In the genomic region with DNA sequence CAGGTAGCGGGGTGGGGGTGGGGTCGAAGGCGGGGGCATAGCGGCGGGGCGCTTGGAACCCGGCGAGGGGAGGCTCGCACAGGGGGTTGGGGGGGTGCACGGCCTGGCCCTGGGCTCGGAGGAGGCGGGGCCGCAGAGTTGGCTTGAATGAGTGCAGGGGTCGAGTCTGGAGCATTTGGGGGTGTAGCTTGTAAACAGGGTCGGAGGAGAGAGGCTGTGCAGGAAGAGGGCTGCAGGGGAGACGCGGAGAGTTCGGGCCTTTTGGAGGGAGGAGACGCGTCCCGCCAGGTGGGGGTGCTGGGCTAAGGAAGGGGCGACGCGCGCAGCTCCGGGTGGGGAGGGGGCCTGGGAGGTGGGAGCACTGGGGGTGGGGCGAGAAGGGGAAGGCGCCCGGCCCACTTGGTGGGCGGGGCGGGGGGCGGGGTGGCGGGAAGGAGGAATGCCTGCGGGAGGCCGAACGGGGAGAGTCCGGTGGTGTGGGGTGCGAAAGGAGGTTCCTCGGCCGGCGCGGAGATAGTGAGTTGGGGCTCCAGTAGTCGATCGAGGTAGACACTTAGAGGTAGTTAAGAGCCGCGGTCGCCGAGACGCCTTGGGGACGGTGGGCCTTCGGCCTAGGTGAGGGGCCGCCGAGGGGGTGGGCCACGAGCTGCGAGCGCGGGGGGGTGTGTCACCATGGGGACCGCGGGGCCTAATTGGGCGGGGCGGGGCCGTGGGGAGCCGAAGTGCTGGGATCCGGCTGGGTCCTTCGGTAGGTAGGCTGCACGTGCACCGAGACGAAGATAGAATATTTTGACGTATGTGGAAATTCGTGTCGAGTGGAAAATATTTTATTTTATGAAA, we compare ENCODE assay signal across 8 cellular contexts. TPM values are rescaled to one million over a fixed set of nuclear protein-coding genes. Genes with fewer than 3 reads are reported as not detected.
DNase-seq lines count a peak whose midpoint lies in the region; ATAC-seq and TF ChIP-seq lines count a peak whose summit lies in the region.

No MANE protein-coding gene starts in this region.

- no peak for TF ChIP-seq EP300 in Ishikawa (IDR thresholded peaks at IDR 0.05; ENCODE audit: borderline replicate concordance)

- peak; percentile 20 for ATAC-seq in GM21619 (IDR thresholded peaks at IDR 0.05; ENCODE audit: unreplicated experiment)

- peaks cover 35% of the 10 kb centered on the region for H3F3A ChIP-seq in neural progenitor cell (ENCODE audit: low read depth)

- H3K79me2 ChIP-seq in neural progenitor cell (ENCODE audit: low read depth), result peaks cover 53% of the 10 kb centered on the region

- peaks cover 49% of the 10 kb centered on the region for H4K20me1 ChIP-seq in neural progenitor cell (ENCODE audit: low read depth)

- peaks cover 21% of the 10 kb centered on the region for H3K36me3 Mint-ChIP-seq in neural progenitor cell

- no peak for TF ChIP-seq RAD21 in Ishikawa (IDR thresholded peaks at IDR 0.05; ENCODE audit: low read depth)

- H3K4me2 ChIP-seq in neural progenitor cell, result peak overlapping the region; percentile 79

- TF ChIP-seq CTCF in neural progenitor cell (IDR thresholded peaks at IDR 0.05), result no peak

- H3K27ac ChIP-seq in neural progenitor cell (peak overlapping the region; percentile 96), stomach smooth muscle (ENCODE audit: low read length) (peak overlapping the region; percentile 76)

- H3K4me1 ChIP-seq in neural progenitor cell (peaks cover 27% of the 10 kb centered on the region), stomach smooth muscle (ENCODE audit: control insufficient read depth, insufficient read depth, low read length) (peaks cover 9% of the 10 kb centered on the region)

- H3K27ac Mint-ChIP-seq in neural progenitor cell, result no peak overlapping the region

- peaks cover 10% of the 10 kb centered on the region for H3K4me1 Mint-ChIP-seq in neural progenitor cell

- H3K27me3 ChIP-seq in neural progenitor cell (no peaks in the 10 kb centered on the region), stomach smooth muscle (ENCODE audit: control insufficient read depth in 1 of 2, insufficient read depth in 2 of 2, low read length in 2 of 2) (no peaks in the 10 kb centered on the region)

- H3K36me3 ChIP-seq in neural progenitor cell (peaks cover 6% of the 10 kb centered on the region), stomach smooth muscle (ENCODE audit: control insufficient read depth in 2 of 2, insufficient read depth in 2 of 2, low read length in 2 of 2) (no peaks in the 10 kb centered on the region)

- H3K9me3 Mint-ChIP-seq in neural progenitor cell, result peaks cover 13% of the 10 kb centered on the region

- DNase-seq in DMS153 treated with DMSO at 0.1 percent for 48 hours (lab: John Stamatoyannopoulos, UW; ENCODE audit: unreplicated experiment), result peak; percentile 40
- DNase-seq in RPMI8226, result peak; percentile 77
- DNase-seq in activated effector memory CD4-positive, alpha-beta T cell treated with Interleukin-2 at 50 U/mL for 16 hours, result peak; percentile 49
- DNase-seq in fibroblast of the conjunctiva (ENCODE audit: low read depth), result peak; percentile 14
- peak; percentile 92 for DNase-seq in neural progenitor cell (ENCODE audit: low spot score)

- peak overlapping the region; percentile 82 for H3K9ac ChIP-seq in neural progenitor cell
- peak overlapping the region in 1 of 2 donors; percentile 88 for H3K9ac ChIP-seq in stomach smooth muscle (ENCODE audit: low read length in 2 of 2)

- H3K4me3 Mint-ChIP-seq in neural progenitor cell, result peak overlapping the region; percentile 95

- H3K9me3 ChIP-seq in neural progenitor cell (ENCODE audit: low read depth) (no peaks in the 10 kb centered on the region), stomach smooth muscle (ENCODE audit: control insufficient read depth in 2 of 2, low read length in 2 of 2) (no peaks in the 10 kb centered on the region)

- H3K4me3 ChIP-seq in neural progenitor cell (peak overlapping the region; percentile 64), stomach smooth muscle (ENCODE audit: low read length in 2 of 2) (peak overlapping the region; percentile 79 to 87)

- peaks cover 4% of the 10 kb centered on the region for H3K27me3 Mint-ChIP-seq in neural progenitor cell (ENCODE audit: insufficient read depth, low read depth)

- H2AFZ ChIP-seq in neural progenitor cell (replicated peaks), result no peak overlapping the region

TF ChIP-seq in Ishikawa, 13 proteins besides CTCF, POLR2A, EP300 and RAD21:
- TF ChIP-seq NFIC (IDR thresholded peaks at IDR 0.05) (no peak), ZBTB7A (IDR thresholded peaks at IDR 0.05; ENCODE audit: low read depth) (peak; percentile 79; the same call in 1 of the 2 replicates)
- TF ChIP-seq, protein P1, sequence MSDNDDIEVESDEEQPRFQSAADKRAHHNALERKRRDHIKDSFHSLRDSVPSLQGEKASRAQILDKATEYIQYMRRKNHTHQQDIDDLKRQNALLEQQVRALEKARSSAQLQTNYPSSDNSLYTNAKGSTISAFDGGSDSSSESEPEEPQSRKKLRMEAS (IDR thresholded peaks at IDR 0.05), result peak; percentile 93
TF ChIP-seq in Ishikawa: peak in this region for 2.

RNA-seq across cellular contexts. Expression of a gene that starts 0.8 kb away (rescaled TPM):
- total RNA-seq in neural progenitor cell (ENCODE audit: low replicate concordance), result 204 and 276 TPM in 2 replicates

Comparison
In these comparisons a context has a peak if more than half of its experiments do, and no peak if none do; other contexts are left out.
1. Peak in every context shown above with its lines: DNase-seq, ATAC-seq, H3K4me3 ChIP-seq and H3K27ac ChIP-seq.
2. DNase-seq: peak in every context shown above with its lines; median percentile 92 in neural progenitor cell; 77 in RPMI8226; 49 in activated effector memory CD4-positive, alpha-beta T cell treated with Interleukin-2 at 50 U/mL for 16 hours; 40 in DMS153 treated with DMSO at 0.1 percent for 48 hours; 14 in fibroblast of the conjunctiva.